In genomic region chr14:73237219-73237785, GRCh38 we compare ENCODE assay signal across 7 cellular contexts. TPM values are rescaled to one million over a fixed set of nuclear protein-coding genes. Genes with fewer than 3 reads are reported as not detected.
DNase-seq lines count a peak whose midpoint lies in the region; ATAC-seq, FAIRE-seq and TF ChIP-seq lines count a peak whose summit lies in the region.

Gene PAPLN, plus strand, starts transcription at chr14:73237506. Its CDS starts 2,273 bp downstream, at chr14:73239779.

- no peaks in the 10 kb centered on the region for H3K9me3 ChIP-seq in duodenal mucosa (ENCODE audit: control insufficient read depth in 1 of 2, low read length in 2 of 2)
- no peaks in the 10 kb centered on the region for H3K9me3 ChIP-seq in mucosa of rectum (ENCODE audit: control insufficient read depth in 2 of 2, low read length in 2 of 2)
- H3K9me3 ChIP-seq in aorta (ENCODE audit: control insufficient read depth, low read length), result no peaks in the 10 kb centered on the region

- TF ChIP-seq POLR2A in GM12891 (IDR thresholded peaks at IDR 0.05; ENCODE audit: low read depth, low read length), result no peak

- H3K4me1 ChIP-seq in duodenal mucosa (ENCODE audit: control insufficient read depth in 1 of 2, insufficient read depth in 2 of 2, low read length in 2 of 2) (peaks cover 28 to 31% of the 10 kb centered on the region in 2 donors), mucosa of rectum (ENCODE audit: control insufficient read depth in 2 of 2, insufficient read depth in 2 of 2, low read length in 2 of 2) (peaks cover 29 to 34% of the 10 kb centered on the region in 2 donors), aorta (ENCODE audit: control insufficient read depth in 1 of 2, insufficient read depth in 2 of 2, low read length in 2 of 2) (no peaks in the 10 kb centered on the region)

- FAIRE-seq in GM12891 (lab: Jason Lieb, UNC), result peak; percentile 63

- intact Hi-C loops in aorta (cut with DNase I), result no loop called here

- 5 to 6% methylated on average over 24 to 48 of the region's 48 CpGs for WGBS in aorta, 2 donors

- H3K27me3 ChIP-seq in duodenal mucosa (ENCODE audit: control insufficient read depth in 1 of 2, insufficient read depth in 2 of 2, low read length in 2 of 2), result peaks cover 10 to 23% of the 10 kb centered on the region in 2 donors
- peaks cover 15 to 29% of the 10 kb centered on the region in 2 donors for H3K27me3 ChIP-seq in mucosa of rectum (ENCODE audit: control insufficient read depth in 2 of 2, insufficient read depth in 2 of 2, low read length in 2 of 2)
- H3K27me3 ChIP-seq in aorta (ENCODE audit: control insufficient read depth in 1 of 2, insufficient read depth in 2 of 2, low read length in 1 of 2), result no peaks in the 10 kb centered on the region

- H3K4me3 ChIP-seq in duodenal mucosa (ENCODE audit: low read depth in 1 of 2, low read length in 2 of 2), result peak within 1 kb of the TSS; percentile 58 to 60
- H3K4me3 ChIP-seq in mucosa of rectum (ENCODE audit: low read length in 2 of 2), result peak within 1 kb of the TSS; percentile 56 to 59
- peak within 1 kb of the TSS in 1 of 2 donors; percentile 42 for H3K4me3 ChIP-seq in aorta (ENCODE audit: low read length in 2 of 2)

- DNase-seq in GM12891 (ENCODE audit: insufficient read length, low spot score) (no peak), NCI-H2227 treated with DMSO at 0.1 percent for 48 hours (lab: John Stamatoyannopoulos, UW) (peak; percentile 38), aorta (peak in 1 of 2 donors; percentile 80), NK-92 (lab: John Stamatoyannopoulos, UW; ENCODE audit: unreplicated experiment) (no peak)

- H3K9ac ChIP-seq in duodenal mucosa (ENCODE audit: low read depth in 1 of 2, low read length in 2 of 2), result peak within 1 kb of the TSS in 1 of 2 donors; percentile 33
- H3K9ac ChIP-seq in mucosa of rectum (ENCODE audit: low read depth in 1 of 2, low read length in 2 of 2), result peak within 1 kb of the TSS; percentile 15 to 45

- H3K36me3 ChIP-seq in duodenal mucosa (ENCODE audit: control insufficient read depth in 1 of 2, insufficient read depth in 2 of 2, low read length in 2 of 2) (no peaks in the 10 kb centered on the region), mucosa of rectum (ENCODE audit: control insufficient read depth in 2 of 2, insufficient read depth in 2 of 2, low read length in 2 of 2) (no peaks in the 10 kb centered on the region), aorta (ENCODE audit: control insufficient read depth in 1 of 2, insufficient read depth in 2 of 2, low read length in 1 of 2) (no peaks in the 10 kb centered on the region)

- peak; percentile 30 for ATAC-seq in aorta (ENCODE audit: low FRiP score)
- ATAC-seq in HG03442 (IDR thresholded peaks at IDR 0.05; ENCODE audit: unreplicated experiment), result no peak

- H3K27ac ChIP-seq in duodenal mucosa (ENCODE audit: low read depth, low read length) (peak within 1 kb of the TSS; percentile 50), mucosa of rectum (ENCODE audit: low read depth in 2 of 2, low read length in 2 of 2) (peak within 1 kb of the TSS in 1 of 2 donors; percentile 24), aorta (ENCODE audit: low read depth in 1 of 2, low read length in 2 of 2) (no peak within 1 kb of the TSS)

TF ChIP-seq in GM12891, 5 proteins besides CTCF, POLR2A, EP300 and RAD21:
- TF ChIP-seq POU2F2 (IDR thresholded peaks at IDR 0.05; ENCODE audit: low read depth, low read length) (no peak), SPI1 (IDR thresholded peaks at IDR 0.05; ENCODE audit: low read depth, low read length) (no peak), PAX5 (IDR thresholded peaks at IDR 0.05; ENCODE audit: insufficient read depth, low read length, severe bottlenecking) (no peak), TAF1 (IDR thresholded peaks at IDR 0.05; ENCODE audit: low read depth, low read length) (no peak), POLR2AphosphoS5 (IDR thresholded peaks at IDR 0.05; ENCODE audit: low read depth, low read length) (no peak)

RNA-seq across cellular contexts. Expression of gene PAPLN, which starts in this region (rescaled TPM):
- polyA plus RNA-seq in GM12891 (2012; ENCODE audit: low read depth, missing spikeins), result 10.5 TPM
- total RNA-seq in aorta, result 10 to 100 TPM in 1 of 2 donors, 1 to 10 TPM in 1; 5.8 to 21.4 TPM
- polyA plus RNA-seq in aorta, result 1 to 10 TPM; 3.1 to 9.8 TPM
